8 cellular contexts compared by ENCODE assay signal in the genomic region with DNA sequence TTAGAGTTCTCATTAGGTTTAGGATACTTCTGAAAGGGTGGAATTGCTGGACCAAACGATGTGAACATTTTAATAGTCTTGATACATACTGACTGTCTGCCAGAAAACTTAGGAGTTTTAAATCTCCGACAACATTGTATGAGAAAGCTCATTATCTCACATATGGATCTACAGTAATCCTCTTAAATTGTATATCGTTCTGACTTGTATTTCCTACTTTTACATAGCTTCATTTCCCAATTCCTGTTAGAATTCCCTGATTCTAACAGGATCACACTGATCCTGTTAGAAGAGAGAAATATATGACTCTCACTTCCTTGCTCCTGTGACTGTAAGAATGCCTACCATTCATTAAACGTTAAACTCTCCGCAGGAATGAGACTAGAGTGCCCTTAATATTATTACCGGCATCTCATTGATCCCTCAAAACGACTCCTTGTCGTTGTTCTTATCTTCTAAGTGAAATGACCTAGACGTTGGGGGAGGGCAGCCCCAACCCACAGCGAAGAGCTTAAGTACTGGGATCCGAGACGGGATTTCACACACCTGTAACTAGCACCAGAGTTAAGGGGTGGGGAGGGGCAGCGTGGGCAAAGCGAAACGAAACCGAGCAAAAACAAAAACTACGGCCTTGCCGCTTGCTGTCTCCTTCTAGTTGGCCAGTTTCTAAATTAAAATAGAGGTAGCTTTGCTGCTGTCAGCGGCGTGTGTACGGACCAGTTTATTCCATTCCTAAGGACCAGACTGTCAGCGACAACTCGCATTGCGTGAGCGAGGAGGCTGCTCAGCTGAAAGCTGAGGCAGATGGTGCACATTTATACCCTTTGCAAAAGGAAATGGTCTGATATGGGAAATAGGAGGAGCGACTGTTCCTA. TPM values are rescaled to one million over a fixed set of nuclear protein-coding genes. Genes with fewer than 3 reads are reported as not detected.
DNase-seq lines count a peak whose midpoint lies in the region; ATAC-seq and TF ChIP-seq lines count a peak whose summit lies in the region.

No MANE protein-coding gene starts in this region.

- 2 to 7% methylated on average over 15 to 21 of the region's 26 CpGs for WGBS in gastroesophageal sphincter (ENCODE audit: low coverage in 1 of 2), 2 donors

- H3K27ac ChIP-seq in gastroesophageal sphincter = peak overlapping the region; percentile 74 to 95 (median 92)
- peak overlapping the region; percentile 86 for H3K27ac ChIP-seq in osteoblast (ENCODE audit: low read depth, low read length)

- H3K27me3 ChIP-seq in gastroesophageal sphincter = no peaks in the 10 kb centered on the region
- peaks cover 8% of the 10 kb centered on the region for H3K27me3 ChIP-seq in osteoblast (ENCODE audit: insufficient read depth, low read length)

- H3K9me3 ChIP-seq in gastroesophageal sphincter = no peaks in the 10 kb centered on the region
- no peaks in the 10 kb centered on the region for H3K9me3 ChIP-seq in osteoblast (ENCODE audit: low read depth, low read length)

- H3K4me2 ChIP-seq in osteoblast (ENCODE audit: insufficient read depth, low read length) = peak overlapping the region; percentile 98

- H3K4me3 ChIP-seq in gastroesophageal sphincter (peak overlapping the region; percentile 70 to 76), osteoblast (ENCODE audit: insufficient read depth, low read length) (peak overlapping the region; percentile 96)

- peak overlapping the region; percentile 100 for H2AFZ ChIP-seq in osteoblast (ENCODE audit: low read length)

- DNase-seq in NCI-H345 (lab: John Stamatoyannopoulos, UW) (peak; percentile 57), NCI-H345 treated with DMSO at 0.1 percent for 48 hours (lab: John Stamatoyannopoulos, UW; ENCODE audit: unreplicated experiment) (no peak), HS-27A (ENCODE audit: low read depth) (peak; percentile 1), osteoblast (ENCODE audit: insufficient read length, low spot score, missing footprints) (peak; percentile 22), HK-2 (ENCODE audit: unreplicated experiment) (no peak)
- DNase-seq in activated CD8-positive, alpha-beta memory T cell treated with anti-CD3 and anti-CD28 coated beads, Interleukin-2, amount 50 U/mL, for 24 hours (ENCODE audit: extremely low read depth) = peak; percentile 9

- peak; percentile 51 for ATAC-seq in GM21528 (IDR thresholded peaks at IDR 0.05; ENCODE audit: low FRiP score, unreplicated experiment)
- peak; percentile 47 for ATAC-seq in gastroesophageal sphincter

- H3K79me2 ChIP-seq in osteoblast (ENCODE audit: insufficient read depth, low read length) = peaks cover 38% of the 10 kb centered on the region

- TF ChIP-seq CTCF in gastroesophageal sphincter (IDR thresholded peaks at IDR 0.05) (no peak), osteoblast (IDR thresholded peaks at IDR 0.05; ENCODE audit: extremely low read depth, low read depth, low read length) (no peak)

- H3K4me1 ChIP-seq in gastroesophageal sphincter (peaks cover 0 to 22% (median 7%) of the 10 kb centered on the region in 3 donors), osteoblast (ENCODE audit: insufficient read depth, low read length) (peaks cover 5% of the 10 kb centered on the region)

- TF ChIP-seq EP300 in gastroesophageal sphincter (IDR thresholded peaks at IDR 0.05) = no peak

- TF ChIP-seq POLR2A in gastroesophageal sphincter (IDR thresholded peaks at IDR 0.05) = no peak

- H3K36me3 ChIP-seq in gastroesophageal sphincter (peaks cover 0 to 3% of the 10 kb centered on the region in 2 donors), osteoblast (ENCODE audit: insufficient read depth, low read length) (no peaks in the 10 kb centered on the region)

- peaks cover 3% of the 10 kb centered on the region for H4K20me1 ChIP-seq in osteoblast (ENCODE audit: insufficient read depth, low read length)

RNA-seq across cellular contexts. Expression of gene TMEM106B, which starts 0.7 kb away (rescaled TPM):
- total RNA-seq in gastroesophageal sphincter = 10 to 100 TPM; 49.2 to 88.4 (median 66.8) TPM
- 61.9 and 73.1 TPM in 2 replicates for total RNA-seq in osteoblast

Comparison
In these comparisons a context has a peak if more than half of its experiments do, and no peak if none do; other contexts are left out.
1. DNase-seq: peak in NCI-H345 (single experiment), HS-27A (single experiment), activated CD8-positive, alpha-beta memory T cell treated with anti-CD3 and anti-CD28 coated beads, Interleukin-2, amount 50 U/mL, for 24 hours (single experiment) and osteoblast (single experiment); none in NCI-H345 treated with DMSO at 0.1 percent for 48 hours (single experiment) and HK-2 (single experiment).